9 cellular contexts compared by ENCODE assay signal in the genomic region with DNA sequence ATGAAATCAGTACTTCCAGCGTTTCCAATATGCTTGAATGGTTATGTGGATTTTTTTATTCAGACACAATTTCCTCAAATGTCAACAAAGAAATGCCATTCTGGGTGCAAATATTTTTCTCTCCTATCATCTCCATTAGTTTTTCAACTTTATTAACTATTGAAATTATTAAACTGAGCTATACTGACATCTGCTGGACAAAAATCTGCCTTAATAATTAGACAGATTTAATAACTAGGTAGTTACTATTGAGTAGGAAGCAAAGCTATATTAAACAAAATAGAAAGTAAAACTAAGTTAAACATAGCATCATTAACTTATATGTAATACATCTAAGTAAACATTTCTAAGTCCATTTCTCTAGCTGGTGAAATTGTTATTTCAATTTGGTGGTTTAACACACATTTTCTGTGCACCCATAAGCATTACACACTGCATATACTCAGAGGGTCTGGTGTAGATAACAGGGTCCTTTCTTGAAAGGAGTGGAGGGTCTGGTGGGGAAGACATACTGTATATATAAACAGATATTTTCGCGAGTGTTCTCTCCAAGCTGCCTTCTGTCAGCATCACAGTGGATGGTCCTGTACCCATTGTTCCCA.
DNase-seq lines count a peak whose midpoint lies in the region; ATAC-seq and TF ChIP-seq lines count a peak whose summit lies in the region.
"Had no signal": no experiment of that assay in that cellular context is flagged by ENCODE, and none has a peak within 500 bp of the region (broad histone marks: within the 10 kb centered on the region; RNA-seq: fewer than 3 reads in every experiment).

No MANE protein-coding gene starts in this region.

- no peaks in the 10 kb centered on the region for H3K9me3 Mint-ChIP-seq in endodermal cell

- no peak overlapping the region for H3K27ac ChIP-seq in endodermal cell (ENCODE audit: low read depth, low read length)
- H3K27ac ChIP-seq in psoas muscle, result no peak overlapping the region
- H3K27ac ChIP-seq: esophagus squamous epithelium had no signal

- H3K27me3 Mint-ChIP-seq in endodermal cell (ENCODE audit: insufficient read depth), result no peaks in the 10 kb centered on the region

- ATAC-seq in psoas muscle, result peak; percentile 53 to 82 (median 68)
- ATAC-seq in GM18517 (IDR thresholded peaks at IDR 0.05; ENCODE audit: unreplicated experiment), result no peak

- no peak overlapping the region for H3K27ac Mint-ChIP-seq in endodermal cell

- no peaks in the 10 kb centered on the region for H3K36me3 Mint-ChIP-seq in endodermal cell (ENCODE audit: low read depth)

- H3K4me1 ChIP-seq in endodermal cell (ENCODE audit: control insufficient read depth, insufficient read depth, low read length) (no peaks in the 10 kb centered on the region), psoas muscle (peaks cover 14% of the 10 kb centered on the region)
- H3K4me1 ChIP-seq: esophagus squamous epithelium had no signal

- H3K27me3 ChIP-seq in endodermal cell (ENCODE audit: control insufficient read depth, insufficient read depth, low read length, poor library complexity, severe bottlenecking), result no peaks in the 10 kb centered on the region
- H3K27me3 ChIP-seq in psoas muscle (ENCODE audit: insufficient read depth in 3 of 3, low read length in 2 of 3), result no peaks in the 10 kb centered on the region
- H3K27me3 ChIP-seq: esophagus squamous epithelium had no signal

- DNase-seq in DMS 273 (lab: John Stamatoyannopoulos, UW; ENCODE audit: unreplicated experiment) (peak; percentile 52), DMS 273 treated with DMSO at 0.1 percent for 48 hours (lab: John Stamatoyannopoulos, UW) (no peak), NCI-H1105 (lab: John Stamatoyannopoulos, UW) (peak; percentile 6), endodermal cell (no peak), psoas muscle (no peak), AG20443 (ENCODE audit: low spot score) (no peak)
- no peak for DNase-seq in stimulated activated CD4-positive, alpha-beta T cell treated with anti-CD3 and anti-CD28 coated beads, Interleukin-12 subunit alpha, Interleukin-12 subunit beta, amount 100 ng/mL, for 4 hours
- DNase-seq: esophagus squamous epithelium had no signal

- TF ChIP-seq CTCF in endodermal cell (conservative IDR thresholded peaks at IDR 0.05), result peak; percentile 62
- TF ChIP-seq CTCF in psoas muscle (IDR thresholded peaks at IDR 0.05), result peak; percentile 69

- H3K9me3 ChIP-seq in endodermal cell (ENCODE audit: control insufficient read depth, low read length), result no peaks in the 10 kb centered on the region
- H3K9me3 ChIP-seq in psoas muscle, result no peaks in the 10 kb centered on the region
- H3K9me3 ChIP-seq: esophagus squamous epithelium had no signal

- H3K4me3 ChIP-seq in endodermal cell (ENCODE audit: low read length) (no peak overlapping the region), psoas muscle (no peak overlapping the region)
- H3K4me3 ChIP-seq: esophagus squamous epithelium had no signal

- H3K4me3 Mint-ChIP-seq in endodermal cell, result no peak overlapping the region

- WGBS in endodermal cell (ENCODE audit: insufficient coverage in 1 of 2, insufficient read length in 1 of 2), 2 experiments, result 89 to 91% methylated on average over 2 to 3 of the region's 3 CpGs
- 56 to 75% (median 58%) methylated on average over 3 of the region's 3 CpGs for WGBS in psoas muscle, 3 donors

- H3K36me3 ChIP-seq in endodermal cell (ENCODE audit: control insufficient read depth, insufficient read depth, low read length) (no peaks in the 10 kb centered on the region), psoas muscle (ENCODE audit: insufficient read depth in 1 of 2, low read depth in 1 of 2) (no peaks in the 10 kb centered on the region)
- H3K36me3 ChIP-seq: esophagus squamous epithelium had no signal

- no peaks in the 10 kb centered on the region for H3K4me1 Mint-ChIP-seq in endodermal cell

- intact Hi-C loops in psoas muscle (cut with DNase I), result loop anchor here (1.0 to 2.0 kb wide), 2 partner anchors 151 kb away; no protein-coding TSS in a partner anchor

- no peak overlapping the region for H3K9ac ChIP-seq in endodermal cell (ENCODE audit: extremely low read depth, low read length, poor library complexity, severe bottlenecking)

Comparison
In these comparisons a context has a peak if more than half of its experiments do, and no peak if none do; other contexts are left out.
1. DNase-seq: peak in DMS 273 (single experiment) and NCI-H1105 (single experiment); none in DMS 273 treated with DMSO at 0.1 percent for 48 hours (single experiment), endodermal cell (single experiment), psoas muscle (0 of 2), stimulated activated CD4-positive, alpha-beta T cell treated with anti-CD3 and anti-CD28 coated beads, Interleukin-12 subunit alpha, Interleukin-12 subunit beta, amount 100 ng/mL, for 4 hours (single experiment) and AG20443 (single experiment).